In the genomic region with DNA sequence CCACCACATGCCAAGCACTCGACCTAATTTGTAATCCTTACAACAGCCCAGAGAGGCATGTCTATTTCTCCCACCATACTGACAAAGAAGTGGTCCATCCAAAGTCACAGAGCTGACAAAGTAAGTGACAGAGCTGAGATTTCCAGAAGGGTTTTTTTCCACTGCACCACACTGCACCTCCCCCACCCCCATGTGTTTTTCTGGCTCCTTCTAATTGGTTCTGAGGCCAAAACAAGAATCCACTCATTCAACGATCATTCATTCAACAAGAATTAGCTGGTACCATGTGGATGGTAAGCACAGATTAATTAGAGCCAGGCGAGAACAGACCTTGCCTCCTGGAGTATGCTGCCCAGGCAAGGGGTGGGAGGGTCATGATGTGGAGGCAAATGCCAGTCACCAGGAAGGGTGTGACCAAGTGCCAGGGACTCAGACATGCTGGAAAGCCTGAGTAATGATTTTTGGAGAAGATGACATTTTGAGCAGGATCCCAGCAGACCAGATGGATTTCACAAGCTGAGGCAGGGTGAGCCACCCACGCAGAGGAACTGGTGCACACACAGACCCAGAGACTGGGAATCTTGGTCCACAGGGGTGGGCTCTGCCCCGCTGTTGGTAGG, we compare ENCODE assay signal across 15 cellular contexts. TPM values are rescaled to one million over a fixed set of nuclear protein-coding genes. Genes with fewer than 3 reads are reported as not detected.
DNase-seq lines count a peak whose midpoint lies in the region; ATAC-seq and TF ChIP-seq lines count a peak whose summit lies in the region.
"Had no signal": no experiment of that assay in that cellular context is flagged by ENCODE, and none has a peak within 500 bp of the region (broad histone marks: within the 10 kb centered on the region; RNA-seq: fewer than 3 reads in every experiment).

No MANE protein-coding gene starts in this region.

- no peak overlapping the region for H3K4me3 Mint-ChIP-seq in natural killer cell treated with Interleukin-12 subunit alpha and Interleukin-12 subunit beta and Interleukin-15 and Interleukin-18, amount 100 ng/mL, for 72 hours
- H3K4me3 Mint-ChIP-seq in natural killer cell, result no peak overlapping the region
- no peak overlapping the region for H3K4me3 Mint-ChIP-seq in activated CD8-positive, alpha-beta T cell treated with anti-CD3 and anti-CD28 coated beads for 36 hours
- H3K4me3 Mint-ChIP-seq: endodermal cell had no signal

- H3K9me3 ChIP-seq in heart right ventricle (no peaks in the 10 kb centered on the region), thyroid gland (no peaks in the 10 kb centered on the region), tibial artery (no peaks in the 10 kb centered on the region), colonic mucosa (no peaks in the 10 kb centered on the region)
- H3K9me3 ChIP-seq: psoas muscle had no signal

- H3K27ac Mint-ChIP-seq in natural killer cell treated with Interleukin-12 subunit alpha and Interleukin-12 subunit beta and Interleukin-15 and Interleukin-18, amount 100 ng/mL, for 72 hours, result peak overlapping the region; percentile 79 to 80
- no peak overlapping the region for H3K27ac Mint-ChIP-seq in natural killer cell
- H3K27ac Mint-ChIP-seq in activated CD8-positive, alpha-beta T cell treated with anti-CD3 and anti-CD28 coated beads for 36 hours, result peak overlapping the region; percentile 88
- H3K27ac Mint-ChIP-seq: endodermal cell had no signal

- no peaks in the 10 kb centered on the region for H3K27me3 Mint-ChIP-seq in natural killer cell treated with Interleukin-12 subunit alpha and Interleukin-12 subunit beta and Interleukin-15 and Interleukin-18, amount 100 ng/mL, for 72 hours
- H3K27me3 Mint-ChIP-seq in natural killer cell (ENCODE audit: low read depth in 2 of 2), result no peaks in the 10 kb centered on the region
- H3K27me3 Mint-ChIP-seq in activated CD8-positive, alpha-beta T cell treated with anti-CD3 and anti-CD28 coated beads for 36 hours, result no peaks in the 10 kb centered on the region

- no peaks in the 10 kb centered on the region for H3K9me3 Mint-ChIP-seq in natural killer cell treated with Interleukin-12 subunit alpha and Interleukin-12 subunit beta and Interleukin-15 and Interleukin-18, amount 100 ng/mL, for 72 hours
- no peaks in the 10 kb centered on the region for H3K9me3 Mint-ChIP-seq in natural killer cell
- H3K9me3 Mint-ChIP-seq in activated CD8-positive, alpha-beta T cell treated with anti-CD3 and anti-CD28 coated beads for 36 hours, result no peaks in the 10 kb centered on the region
- H3K9me3 Mint-ChIP-seq: endodermal cell had no signal

- POLR2A ChIA-PET in activated CD8-positive, alpha-beta T cell treated with anti-CD3 and anti-CD28 coated beads for 36 hours (lab: Charles Lee), result interaction anchor here (0.7 to 19.8 kb wide), 6 partner anchors 9 to 109 kb away, joined by 3 to 264 read pairs (median 3); a partner anchor contains a TSS

- TF ChIP-seq CTCF in natural killer cell (IDR thresholded peaks at IDR 0.05) (no peak), heart right ventricle (IDR thresholded peaks at IDR 0.05) (no peak), thyroid gland (IDR thresholded peaks at IDR 0.05) (no peak), tibial artery (IDR thresholded peaks at IDR 0.05) (no peak), colonic mucosa (IDR thresholded peaks at IDR 0.05) (no peak)
- TF ChIP-seq CTCF in activated CD8-positive, alpha-beta T cell treated with anti-CD3 and anti-CD28 coated beads for 36 hours (IDR thresholded peaks at IDR 0.05), result no peak

- TF ChIP-seq POLR2A in thyroid gland (IDR thresholded peaks at IDR 0.05), result no peak

- no peak for DNase-seq in natural killer cell treated with Interleukin-12 subunit alpha and Interleukin-12 subunit beta and Interleukin-15 and Interleukin-18, amount 100 ng/mL, for 72 hours (ENCODE audit: low spot score)
- DNase-seq in natural killer cell (no peak), heart right ventricle (no peak), thyroid gland (peak; percentile 24 to 44), tibial artery (no peak), colonic mucosa (no peak), activated gamma-delta T cell treated with Interleukin-2 at 50 U/mL for 16 hours (no peak)
- no peak for DNase-seq in activated CD8-positive, alpha-beta T cell treated with anti-CD3 and anti-CD28 coated beads for 36 hours
- DNase-seq: brain microvascular endothelial cell, endodermal cell, psoas muscle had no signal

- H3K9ac ChIP-seq in colonic mucosa (ENCODE audit: low read depth in 2 of 2, low read length in 2 of 2), result no peak overlapping the region

- CTCF ChIA-PET in activated CD8-positive, alpha-beta T cell treated with anti-CD3 and anti-CD28 coated beads for 36 hours (lab: Charles Lee), result interaction anchor here (1.4 to 3.8 kb wide), 6 partner anchors 17 to 88 kb away, joined by 4 to 14 read pairs (median 5); a partner anchor contains a TSS

- ATAC-seq in natural killer cell treated with Interleukin-12 subunit alpha and Interleukin-12 subunit beta and Interleukin-15 and Interleukin-18, amount 100 ng/mL, for 72 hours, result no peak
- ATAC-seq in natural killer cell (no peak), heart right ventricle (peak in 2 of 8 donors; percentile 29 to 52)
- ATAC-seq in activated CD8-positive, alpha-beta T cell treated with anti-CD3 and anti-CD28 coated beads for 36 hours, result no peak
- ATAC-seq: psoas muscle had no signal

- H3K4me3 ChIP-seq in heart right ventricle, result no peak overlapping the region
- no peak overlapping the region for H3K4me3 ChIP-seq in thyroid gland (replicated peaks in 1 of 3)
- no peak overlapping the region for H3K4me3 ChIP-seq in tibial artery
- H3K4me3 ChIP-seq in colonic mucosa, result no peak overlapping the region
- H3K4me3 ChIP-seq: psoas muscle, SK-N-MC had no signal

- H3K4me1 ChIP-seq in heart right ventricle (peaks cover 6 to 37% (median 30%) of the 10 kb centered on the region in 9 donors), thyroid gland (peaks cover 4 to 16% of the 10 kb centered on the region in 2 donors), tibial artery (peaks cover 0 to 3% (median 0%) of the 10 kb centered on the region in 4 donors), colonic mucosa (no peaks in the 10 kb centered on the region)

- no peaks in the 10 kb centered on the region for H3K27me3 ChIP-seq in heart right ventricle
- H3K27me3 ChIP-seq in thyroid gland, result no peaks in the 10 kb centered on the region
- no peaks in the 10 kb centered on the region for H3K27me3 ChIP-seq in tibial artery
- H3K27me3 ChIP-seq in colonic mucosa, result no peaks in the 10 kb centered on the region
- H3K27me3 ChIP-seq: brain microvascular endothelial cell had no signal

- H3K4me1 Mint-ChIP-seq in natural killer cell treated with Interleukin-12 subunit alpha and Interleukin-12 subunit beta and Interleukin-15 and Interleukin-18, amount 100 ng/mL, for 72 hours (ENCODE audit: low read depth in 2 of 2), result peaks cover 25 to 29% of the 10 kb centered on the region in 2 donors
- peaks cover 0 to 4% of the 10 kb centered on the region in 2 donors for H3K4me1 Mint-ChIP-seq in natural killer cell
- H3K4me1 Mint-ChIP-seq in activated CD8-positive, alpha-beta T cell treated with anti-CD3 and anti-CD28 coated beads for 36 hours (ENCODE audit: low read depth), result peaks cover 57% of the 10 kb centered on the region

- peak overlapping the region in 9 of 10 donors; percentile 20 to 82 (median 73) for H3K27ac ChIP-seq in heart right ventricle
- no peak overlapping the region for H3K27ac ChIP-seq in thyroid gland
- no peak overlapping the region for H3K27ac ChIP-seq in tibial artery
- no peak overlapping the region for H3K27ac ChIP-seq in colonic mucosa
- H3K27ac ChIP-seq: brain microvascular endothelial cell, psoas muscle, SK-N-MC, VCaP had no signal

- 83 to 87% methylated on average over 5 of the region's 5 CpGs for WGBS in heart right ventricle, 2 donors
- 81 to 85% methylated on average over 5 of the region's 5 CpGs for WGBS in thyroid gland, 2 donors

- H3K36me3 ChIP-seq in heart right ventricle (peaks cover 0 to 42% (median 31%) of the 10 kb centered on the region in 9 donors), thyroid gland (peaks cover 33 to 38% of the 10 kb centered on the region in 2 donors), tibial artery (peaks cover 28 to 54% (median 33%) of the 10 kb centered on the region in 3 donors), colonic mucosa (no peaks in the 10 kb centered on the region)
- H3K36me3 ChIP-seq: brain microvascular endothelial cell had no signal

- peaks cover 24% of the 10 kb centered on the region for H3K36me3 Mint-ChIP-seq in natural killer cell treated with Interleukin-12 subunit alpha and Interleukin-12 subunit beta and Interleukin-15 and Interleukin-18, amount 100 ng/mL, for 72 hours
- H3K36me3 Mint-ChIP-seq in natural killer cell, result no peaks in the 10 kb centered on the region
- peaks cover 58% of the 10 kb centered on the region for H3K36me3 Mint-ChIP-seq in activated CD8-positive, alpha-beta T cell treated with anti-CD3 and anti-CD28 coated beads for 36 hours (ENCODE audit: low read depth)

- intact Hi-C loops in natural killer cell (cut with micrococcal nuclease) (no loop called here), heart right ventricle (cut with DNase I) (loop anchor here in 2 of 10 donors (5.0 kb wide), 2 partner anchors 48 to 53 kb away; no protein-coding TSS in a partner anchor), thyroid gland (cut with DNase I) (no loop called here), tibial artery (cut with DNase I; ENCODE audit: low total_unique reads) (no loop called here), colonic mucosa (cut with DNase I) (no loop called here)
- intact Hi-C loops in activated CD8-positive, alpha-beta T cell treated with anti-CD3 and anti-CD28 coated beads for 36 hours (cut with micrococcal nuclease), result no loop called here

RNA-seq across cellular contexts. Expression of a gene that starts 14.9 kb away (rescaled TPM):
- total RNA-seq in natural killer cell treated with Interleukin-12 subunit alpha and Interleukin-12 subunit beta and Interleukin-15 and Interleukin-18, amount 100 ng/mL, for 72 hours, result 1 to 10 TPM; 1.4 to 2.3 TPM
- total RNA-seq in natural killer cell (1 to 10 TPM in 2 of 3 donors, not detected in 1; 1.2 to 2.4 TPM), heart right ventricle (under 1 TPM in 1 of 10 donors, not detected in 9; 0.49 TPM), thyroid gland (under 1 TPM in 3 of 4 donors, not detected in 1; 0.22 to 0.94 (median 0.71) TPM), colonic mucosa (not detected)
- total RNA-seq in activated CD8-positive, alpha-beta T cell treated with anti-CD3 and anti-CD28 coated beads for 36 hours, result 1 to 10 TPM in 1 of 2 experiments, under 1 TPM in 1; 0.43 to 2.3 TPM
- polyA plus RNA-seq in heart right ventricle, result not detected
- total RNA-seq: Daoy had no signal
- polyA plus RNA-seq: psoas muscle, urinary bladder had no signal

RNA-seq across cellular contexts. Expression of a gene that starts 21.5 kb away (rescaled TPM):
- total RNA-seq in natural killer cell treated with Interleukin-12 subunit alpha and Interleukin-12 subunit beta and Interleukin-15 and Interleukin-18, amount 100 ng/mL, for 72 hours, result 100 to 1,000 TPM in 1 of 2 donors, 10 to 100 TPM in 1; 86.9 to 308 TPM
- 10 to 100 TPM; 17.0 to 22.2 (median 20.7) TPM for total RNA-seq in natural killer cell
- 100 to 1,000 TPM; 294 to 300 TPM for total RNA-seq in activated CD8-positive, alpha-beta T cell treated with anti-CD3 and anti-CD28 coated beads for 36 hours
- total RNA-seq in heart right ventricle, result 10 to 100 TPM; 12.1 to 36.2 (median 19.8) TPM
- 10 to 100 TPM; 16.6 to 24.7 TPM for polyA plus RNA-seq in heart right ventricle
- total RNA-seq in thyroid gland, result 100 to 1,000 TPM; 124 to 321 (median 218) TPM
- total RNA-seq in colonic mucosa, result 10 to 100 TPM; 10.6 to 21.4 TPM

RNA-seq across cellular contexts. Expression of a gene that starts 24.4 kb away (rescaled TPM):
- not detected for total RNA-seq in natural killer cell treated with Interleukin-12 subunit alpha and Interleukin-12 subunit beta and Interleukin-15 and Interleukin-18, amount 100 ng/mL, for 72 hours
- total RNA-seq in natural killer cell (not detected), heart right ventricle (not detected), thyroid gland (not detected), colonic mucosa (not detected)
- total RNA-seq in activated CD8-positive, alpha-beta T cell treated with anti-CD3 and anti-CD28 coated beads for 36 hours, result not detected
- not detected for polyA plus RNA-seq in heart right ventricle
- total RNA-seq: Daoy, endodermal cell, psoas muscle, urinary bladder had no signal
- polyA plus RNA-seq: psoas muscle, urinary bladder had no signal

RNA-seq across cellular contexts. Expression of a gene that starts 54.9 kb away (rescaled TPM):
- total RNA-seq in natural killer cell treated with Interleukin-12 subunit alpha and Interleukin-12 subunit beta and Interleukin-15 and Interleukin-18, amount 100 ng/mL, for 72 hours, result not detected
- total RNA-seq in natural killer cell (under 1 TPM; 0.38 to 0.61 (median 0.48) TPM), heart right ventricle (1 to 10 TPM in 3 of 10 donors, under 1 TPM in 7; 0.33 to 1.5 (median 0.87) TPM), thyroid gland (10 to 100 TPM; 11.2 to 27.6 (median 17.1) TPM), colonic mucosa (under 1 TPM; 0.54 to 0.82 TPM)
- under 1 TPM; 0.23 to 0.27 TPM for total RNA-seq in activated CD8-positive, alpha-beta T cell treated with anti-CD3 and anti-CD28 coated beads for 36 hours
- polyA plus RNA-seq in heart right ventricle, result 1 to 10 TPM in 1 of 2 donors, under 1 TPM in 1; 0.88 to 1.3 TPM

Comparison
In these comparisons a context has a peak if more than half of its experiments do, and no peak if none do; other contexts are left out.
1. H3K27ac Mint-ChIP-seq: peak in natural killer cell treated with Interleukin-12 subunit alpha and Interleukin-12 subunit beta and Interleukin-15 and Interleukin-18, amount 100 ng/mL, for 72 hours (2 of 2) and activated CD8-positive, alpha-beta T cell treated with anti-CD3 and anti-CD28 coated beads for 36 hours (single experiment); none in natural killer cell (0 of 2).
2. DNase-seq: peak in thyroid gland (2 of 2); none in natural killer cell treated with Interleukin-12 subunit alpha and Interleukin-12 subunit beta and Interleukin-15 and Interleukin-18, amount 100 ng/mL, for 72 hours (single experiment), natural killer cell (single experiment), activated CD8-positive, alpha-beta T cell treated with anti-CD3 and anti-CD28 coated beads for 36 hours (single experiment), heart right ventricle (0 of 2), tibial artery (0 of 2), colonic mucosa (single experiment) and activated gamma-delta T cell treated with Interleukin-2 at 50 U/mL for 16 hours (single experiment).
3. H3K27ac ChIP-seq: peak in heart right ventricle (9 of 10); none in thyroid gland (0 of 3), tibial artery (0 of 2) and colonic mucosa (single experiment).